Comparison of ENCODE assay signal across 8 cellular contexts in the genomic region with DNA sequence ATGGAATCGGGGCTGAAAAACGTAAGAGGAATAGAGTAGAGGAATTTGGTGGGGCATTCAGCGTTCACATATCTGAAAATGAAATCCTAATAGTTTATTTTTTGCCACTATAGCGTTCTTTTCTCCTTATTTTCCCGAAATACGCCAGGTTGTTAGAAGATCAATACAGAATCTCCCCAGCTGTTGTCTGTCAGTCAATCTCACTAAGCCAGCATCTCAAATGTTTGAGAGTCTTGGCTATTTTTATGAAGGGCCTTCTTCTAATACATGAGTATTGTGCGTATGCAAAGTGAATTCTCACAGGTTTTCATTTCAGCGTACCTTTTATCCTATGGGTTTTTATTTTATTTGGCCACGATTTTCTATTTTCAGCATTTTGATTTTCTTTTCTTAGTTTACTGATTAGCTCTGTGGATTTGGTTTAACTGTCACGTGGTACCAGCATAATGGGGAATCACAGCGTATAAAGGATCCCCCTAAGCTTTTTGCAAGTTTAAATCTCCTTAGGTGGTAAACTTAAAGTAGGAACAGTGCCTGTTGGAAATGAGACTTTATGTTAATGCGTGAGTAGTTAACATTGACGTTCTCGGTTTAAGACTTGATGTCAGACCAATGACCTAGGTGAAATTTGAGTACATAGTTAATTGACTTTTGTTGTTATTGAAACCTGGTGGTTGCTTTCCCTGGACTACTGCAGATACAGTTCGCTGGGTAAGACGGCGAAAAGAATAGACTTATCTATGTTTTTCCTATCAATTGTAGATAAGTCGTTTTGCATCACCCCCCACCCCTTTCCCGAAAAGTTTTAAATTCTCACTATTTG. TPM values are rescaled to one million over a fixed set of nuclear protein-coding genes. Genes with fewer than 3 reads are reported as not detected.
DNase-seq lines count a peak whose midpoint lies in the region; ATAC-seq and TF ChIP-seq lines count a peak whose summit lies in the region.

No MANE protein-coding gene starts in this region.

- no peak for TF ChIP-seq POLR2A in IMR-90 (IDR thresholded peaks at IDR 0.05; ENCODE audit: low read depth, low read length)

- TF ChIP-seq RAD21 in IMR-90 (IDR thresholded peaks at IDR 0.05; ENCODE audit: low read length), result no peak

- no peak overlapping the region for H4K91ac ChIP-seq in IMR-90 (ENCODE audit: insufficient read depth, low read depth, low read length)

- no peak overlapping the region for H3K14ac ChIP-seq in IMR-90 (replicated peaks; ENCODE audit: low read depth, low read length)

- no peak overlapping the region; the same call in 1 of the 2 replicates for H3K56ac ChIP-seq in IMR-90 (ENCODE audit: extremely low read depth, insufficient read depth, low read length)

- DNase-seq in AG09309 (ENCODE audit: low read depth) (no peak), IMR-90 (peak; percentile 58), medulla oblongata (ENCODE audit: extremely low spot score) (peak; percentile 12), iPS-NIHi7 (ENCODE audit: extremely low spot score) (no peak)
- no peak for DNase-seq in stimulated activated CD4-positive, alpha-beta T cell treated with anti-CD3 and anti-CD28 coated beads, Interleukin-2, amount 100 ng/mL, for 24 hours
- no peak for DNase-seq in activated CD8-positive, alpha-beta memory T cell treated with anti-CD3 and anti-CD28 coated beads, Interleukin-2, amount 50 U/mL, for 48 hours

- 5% methylated on average over 3 of the region's 19 CpGs; no CpG with 5 or more reads in 1 of the 2 experiments for WGBS in IMR-90 (ENCODE audit: extremely low coverage in 2 of 2, insufficient read length in 1 of 2), 2 experiments

- peak overlapping the region; percentile 96 to 100 (median 99) for H3K4me3 Mint-ChIP-seq in brain

- no peak overlapping the region for H2BK5ac ChIP-seq in IMR-90 (ENCODE audit: low read depth, low read length, poor library complexity, severe bottlenecking)

- dilution Hi-C loops in IMR-90 (cut with HindIII; ENCODE audit: low sequenced_read_pairs, unreplicated experiment), result no loop called here

- H3K9me3 ChIP-seq in IMR-90 (ENCODE audit: control insufficient read depth, insufficient read depth, low read length), result no peaks in the 10 kb centered on the region

- peaks cover 44% of the 10 kb centered on the region for H4K20me1 ChIP-seq in IMR-90 (ENCODE audit: insufficient read depth, low read length)

- H3K4me1 Mint-ChIP-seq in brain, result peaks cover 56% of the 10 kb centered on the region

- peaks cover 47% of the 10 kb centered on the region for H3K36me3 Mint-ChIP-seq in brain

- no peak overlapping the region for H2BK15ac ChIP-seq in IMR-90 (ENCODE audit: low read depth, low read length)

- H3K4me2 ChIP-seq in IMR-90 (ENCODE audit: low read depth, low read length), result peak overlapping the region; percentile 89

- no peaks in the 10 kb centered on the region for H3K27me3 ChIP-seq in IMR-90 (ENCODE audit: control insufficient read depth, insufficient read depth, low read length)

- POLR2A ChIA-PET in IMR-90 (lab: Charles Lee; ENCODE audit: unreplicated experiment), result no interaction called here

- no peak overlapping the region for H3K18ac ChIP-seq in IMR-90 (ENCODE audit: low read depth, low read length)

- TSS peak; percentile 48 for BruUV-seq in IMR-90 (replicated peaks; lab: Mats Ljungman, UMichigan)

- no peak overlapping the region for H4K5ac ChIP-seq in IMR-90 (ENCODE audit: low read depth, low read length)

- CTCF ChIA-PET in IMR-90 (lab: Yijun Ruan, JAX), result no interaction called here

- ATAC-seq in IMR-90 (ENCODE audit: low read depth) (no peak), GM18858 (IDR thresholded peaks at IDR 0.05; ENCODE audit: unreplicated experiment) (no peak)

- H4K8ac ChIP-seq in IMR-90 (ENCODE audit: low read depth in 2 of 2, low read length in 2 of 2), result no peak overlapping the region

- peaks cover 11% of the 10 kb centered on the region for H3K27me3 Mint-ChIP-seq in brain

- no peak overlapping the region for H3K4ac ChIP-seq in IMR-90 (ENCODE audit: low read depth, low read length)

- H3K27ac ChIP-seq in IMR-90 (ENCODE audit: insufficient read depth, low read length), result no peak overlapping the region

- peak overlapping the region; percentile 62 for H3K4me3 ChIP-seq in AG09309 (ENCODE audit: control insufficient read depth, low read depth, low read length)
- H3K4me3 ChIP-seq in IMR-90 (ENCODE audit: insufficient read depth, low read depth, low read length), result peak overlapping the region; percentile 99

- no peak overlapping the region for H2AFZ ChIP-seq in IMR-90 (replicated peaks; ENCODE audit: low read length, poor library complexity)

- TF ChIP-seq CTCF in AG09309 (IDR thresholded peaks at IDR 0.05; ENCODE audit: control insufficient read depth, insufficient read depth, low read depth, low read length, missing control alignments) (no peak), IMR-90 (conservative IDR thresholded peaks at IDR 0.05; ENCODE audit: low read depth, low read length) (no peak), brain (conservative IDR thresholded peaks at IDR 0.05) (no peak)

- no peak overlapping the region for H2BK20ac ChIP-seq in IMR-90 (ENCODE audit: low read depth, low read length)

- H3K36me3 ChIP-seq in IMR-90 (ENCODE audit: control insufficient read depth, insufficient read depth, low read length), result peaks cover 4% of the 10 kb centered on the region; the same call in 1 of the 2 replicates

- H2BK120ac ChIP-seq in IMR-90 (ENCODE audit: low read depth, low read length), result no peak overlapping the region

- no peak overlapping the region for H2AK5ac ChIP-seq in IMR-90 (ENCODE audit: low read depth, low read length)

- in situ Hi-C loops in IMR-90 (cut with MboI; ENCODE audit: low sequenced_read_pairs), result no loop called here

- no peak overlapping the region; the same call in 1 of the 2 replicates for H3K23ac ChIP-seq in IMR-90 (ENCODE audit: low read depth, low read length)

- no peak overlapping the region for H2AK9ac ChIP-seq in IMR-90 (replicated peaks; ENCODE audit: low read depth, low read length, poor library complexity)

- H3K79me1 ChIP-seq in IMR-90 (ENCODE audit: low read depth in 1 of 2, low read length in 2 of 2), result no peaks in the 10 kb centered on the region; a peak in 1 of 4 replicates

- H3K9ac ChIP-seq in IMR-90 (ENCODE audit: low read depth, low read length), result peak overlapping the region; percentile 99; the same call in 1 of the 2 replicates

- intact Hi-C loops in IMR-90 (cut with micrococcal nuclease), result loop anchor here (2.0 kb wide), 1 partner anchor 13 kb away; no protein-coding TSS in a partner anchor

- H3K27ac Mint-ChIP-seq in brain, result peak overlapping the region; percentile 74 to 97 (median 94)

- no peaks in the 10 kb centered on the region for H3K4me1 ChIP-seq in IMR-90 (ENCODE audit: control insufficient read depth, insufficient read depth, low read length)

- no peaks in the 10 kb centered on the region for H3K9me1 ChIP-seq in IMR-90 (ENCODE audit: insufficient read depth, low read length)

- H3K9me3 Mint-ChIP-seq in brain, result no peaks in the 10 kb centered on the region

TF ChIP-seq in IMR-90, 13 proteins besides CTCF, POLR2A, EP300 and RAD21:
- TF ChIP-seq SMC3 (IDR thresholded peaks at IDR 0.05; ENCODE audit: low read depth, low read length), result no peak
- TF ChIP-seq, protein P1, sequence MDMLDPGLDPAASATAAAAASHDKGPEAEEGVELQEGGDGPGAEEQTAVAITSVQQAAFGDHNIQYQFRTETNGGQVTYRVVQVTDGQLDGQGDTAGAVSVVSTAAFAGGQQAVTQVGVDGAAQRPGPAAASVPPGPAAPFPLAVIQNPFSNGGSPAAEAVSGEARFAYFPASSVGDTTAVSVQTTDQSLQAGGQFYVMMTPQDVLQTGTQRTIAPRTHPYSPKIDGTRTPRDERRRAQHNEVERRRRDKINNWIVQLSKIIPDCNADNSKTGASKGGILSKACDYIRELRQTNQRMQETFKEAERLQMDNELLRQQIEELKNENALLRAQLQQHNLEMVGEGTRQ (IDR thresholded peaks at IDR 0.05; ENCODE audit: low read depth, low read length), result peak; percentile 61
- TF ChIP-seq CEBPB (IDR thresholded peaks at IDR 0.05; ENCODE audit: low read depth, low read length), result no peak

RNA-seq across cellular contexts. Expression of gene FXR1, which starts 1.3 kb away (rescaled TPM):
- 182 and 242 TPM in 2 replicates for total RNA-seq in IMR-90 (2012; rRNA removed)
- polyA plus RNA-seq in IMR-90 (2012; rRNA removed) (95.8 and 110 TPM in 2 replicates), brain (ENCODE audit: insufficient read depth, low read depth, low replicate concordance) (90.1 TPM)
- 31.1 and 46.4 TPM in 2 replicates for polyA plus RNA-seq in IMR-90 (2012; cell fraction: cytosol; rRNA removed)
- polyA plus RNA-seq in IMR-90 (2012; cell fraction: nucleus; rRNA removed; ENCODE audit: low replicate concordance), result 17.1 and 85.2 TPM in 2 replicates

Comparison
In these comparisons a context has a peak if more than half of its experiments do, and no peak if none do; other contexts are left out.
1. DNase-seq: peak in IMR-90 (single experiment) and medulla oblongata (single experiment); none in AG09309 (single experiment), stimulated activated CD4-positive, alpha-beta T cell treated with anti-CD3 and anti-CD28 coated beads, Interleukin-2, amount 100 ng/mL, for 24 hours (0 of 2), iPS-NIHi7 (single experiment) and activated CD8-positive, alpha-beta memory T cell treated with anti-CD3 and anti-CD28 coated beads, Interleukin-2, amount 50 U/mL, for 48 hours (single experiment).